8 cellular contexts compared by ENCODE assay signal in the genomic region with DNA sequence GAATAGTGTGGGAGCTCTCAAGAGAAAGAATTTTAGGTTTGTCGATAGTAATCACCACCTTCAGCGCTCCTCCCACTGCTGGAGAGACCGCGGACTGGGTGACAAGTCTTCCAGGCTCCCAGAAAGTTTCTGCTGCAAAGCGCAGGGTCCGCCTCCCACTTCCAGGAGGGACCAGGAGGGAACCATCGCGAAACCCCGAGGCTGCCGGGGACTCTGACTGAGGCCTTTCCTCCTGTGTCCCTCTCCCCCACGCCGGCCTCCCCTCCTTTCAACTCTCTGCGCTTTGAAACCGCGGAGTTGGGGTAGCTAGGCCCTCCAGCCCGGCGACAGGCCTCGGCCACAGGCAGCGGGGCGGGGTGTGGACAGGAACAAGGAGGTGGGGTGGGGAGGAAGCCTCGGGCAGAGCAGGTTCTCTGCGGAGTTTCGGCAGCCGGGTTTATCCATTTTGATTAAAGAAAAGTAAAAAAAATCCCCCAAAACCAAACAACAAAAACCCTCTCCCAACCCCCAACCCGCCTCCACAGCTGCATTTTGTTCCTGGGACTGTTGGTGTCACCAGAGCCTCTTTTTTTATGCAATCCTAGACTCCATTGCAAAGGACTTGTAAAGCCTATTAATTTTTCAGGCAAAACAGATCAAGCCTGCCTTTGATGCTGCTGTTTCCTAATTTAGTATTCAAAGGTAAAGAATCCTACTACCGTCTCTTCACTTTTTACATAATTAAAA. TPM values are rescaled to one million over a fixed set of nuclear protein-coding genes. Genes with fewer than 3 reads are reported as not detected.
DNase-seq lines count a peak whose midpoint lies in the region; ATAC-seq and TF ChIP-seq lines count a peak whose summit lies in the region.

No MANE protein-coding gene starts in this region.

- no peaks in the 10 kb centered on the region for H3K27me3 Mint-ChIP-seq in H9 (ENCODE audit: low read depth)
- no peaks in the 10 kb centered on the region for H3K27me3 Mint-ChIP-seq in activated CD8-positive, alpha-beta T cell treated with anti-CD3 and anti-CD28 coated beads for 36 hours

- no CpG with 5 or more reads among the region's 26 CpGs for WGBS in H9 (ENCODE audit: extremely low coverage, insufficient read length, low lambda C conversion rate)

- no peak overlapping the region for H2BK120ac ChIP-seq in H9 (ENCODE audit: low read depth, low read length, poor library complexity, severe bottlenecking)

- H4K20me1 ChIP-seq in H9 (ENCODE audit: control insufficient read depth, insufficient read depth, insufficient read length): no peaks in the 10 kb centered on the region

- H3K23ac ChIP-seq in H9 (ENCODE audit: insufficient read length, low read depth, low read length): no peak overlapping the region

- no peak overlapping the region for H2AFZ ChIP-seq in H9 (ENCODE audit: low read length)

- no peaks in the 10 kb centered on the region for H3K36me3 ChIP-seq in effector memory CD4-positive, alpha-beta T cell (ENCODE audit: control insufficient read depth, insufficient read depth, low read length)

- no peaks in the 10 kb centered on the region for H3K79me1 ChIP-seq in H9 (ENCODE audit: insufficient read depth, low read depth, low read length, poor library complexity, severe bottlenecking)

- peaks cover 18% of the 10 kb centered on the region for H3K4me1 ChIP-seq in H9 (ENCODE audit: insufficient read depth, low read length)
- peaks cover 38% of the 10 kb centered on the region for H3K4me1 ChIP-seq in effector memory CD4-positive, alpha-beta T cell (ENCODE audit: control insufficient read depth, insufficient read depth, low read length, poor library complexity, severe bottlenecking)

- no peak overlapping the region for H4K5ac ChIP-seq in H9 (ENCODE audit: insufficient read length, low read depth, low read length)

- no peak overlapping the region for H2AK5ac ChIP-seq in H9 (ENCODE audit: insufficient read length, low read length)

- peak overlapping the region; percentile 79; the same call in 1 of the 2 replicates for H3K14ac ChIP-seq in H9 (ENCODE audit: insufficient read depth, low read length)

- no peaks in the 10 kb centered on the region for H3K27me3 ChIP-seq in H9 (ENCODE audit: insufficient read depth, low read length)
- H3K27me3 ChIP-seq in effector memory CD4-positive, alpha-beta T cell (replicated peaks; ENCODE audit: control insufficient read depth, insufficient read depth, low read length, poor library complexity, severe bottlenecking): no peaks in the 10 kb centered on the region

- peak overlapping the region; percentile 38 to 68 for H3K4me3 Mint-ChIP-seq in H9
- peak overlapping the region; percentile 67 for H3K4me3 Mint-ChIP-seq in activated CD8-positive, alpha-beta T cell treated with anti-CD3 and anti-CD28 coated beads for 36 hours

- peak overlapping the region; percentile 1 for H3K4me2 ChIP-seq in H9 (ENCODE audit: insufficient read depth, insufficient read length, low read length)

- H3K4ac ChIP-seq in H9 (ENCODE audit: low read depth, low read length): no peak overlapping the region; the same call in 1 of the 2 replicates

- H3K18ac ChIP-seq in H9 (ENCODE audit: insufficient read length, low read depth, low read length): peak overlapping the region; percentile 3

- no peak overlapping the region for H4K8ac ChIP-seq in H9 (replicated peaks; ENCODE audit: insufficient read length, low read depth, low read length)

- peak; percentile 65 for TF ChIP-seq CTCF in H9 (conservative IDR thresholded peaks at IDR 0.05)
- no peak for TF ChIP-seq CTCF in activated CD8-positive, alpha-beta T cell treated with anti-CD3 and anti-CD28 coated beads for 36 hours (IDR thresholded peaks at IDR 0.05)

- peak overlapping the region; percentile 38 for H3K4me3 ChIP-seq in effector memory CD4-positive, alpha-beta T cell (ENCODE audit: insufficient read depth, low read depth, low read length, poor library complexity, severe bottlenecking)

- H3K36me3 Mint-ChIP-seq in H9 (ENCODE audit: insufficient read depth in 1 of 3, low read depth in 3 of 3): no peaks in the 10 kb centered on the region
- H3K36me3 Mint-ChIP-seq in activated CD8-positive, alpha-beta T cell treated with anti-CD3 and anti-CD28 coated beads for 36 hours (ENCODE audit: low read depth): no peaks in the 10 kb centered on the region

- no peak overlapping the region for H4K91ac ChIP-seq in H9 (ENCODE audit: insufficient read length, low read depth, low read length)

- H2BK5ac ChIP-seq in H9 (ENCODE audit: insufficient read length, low read length): no peak overlapping the region

- H3K9me3 Mint-ChIP-seq in H9: no peaks in the 10 kb centered on the region
- no peaks in the 10 kb centered on the region for H3K9me3 Mint-ChIP-seq in activated CD8-positive, alpha-beta T cell treated with anti-CD3 and anti-CD28 coated beads for 36 hours

- POLR2A ChIA-PET in activated CD8-positive, alpha-beta T cell treated with anti-CD3 and anti-CD28 coated beads for 36 hours (lab: Charles Lee): interaction anchor here (0.6 kb wide), 1 partner anchor 706 kb away, joined by 3 read pairs; no protein-coding TSS in a partner anchor

- H2BK20ac ChIP-seq in H9 (ENCODE audit: low read depth, low read length, poor library complexity, severe bottlenecking): no peak overlapping the region

- no peak overlapping the region for H3K56ac ChIP-seq in H9 (ENCODE audit: insufficient read length, low read depth, low read length)

- H3K27ac ChIP-seq in H9 (ENCODE audit: insufficient read length, low read depth, low read length): peak overlapping the region; percentile 2
- peak overlapping the region; percentile 90 for H3K27ac ChIP-seq in effector memory CD4-positive, alpha-beta T cell (ENCODE audit: insufficient read depth, low read length, poor library complexity, severe bottlenecking)

- H2BK12ac ChIP-seq in H9 (ENCODE audit: insufficient read length, low read depth, low read length): no peak overlapping the region

- DNase-seq in DMS53 (lab: John Stamatoyannopoulos, UW) (peak; percentile 58), H9 (peak; percentile 81), NCI-H2171 (lab: John Stamatoyannopoulos, UW) (peak; percentile 89), medulla oblongata (ENCODE audit: extremely low spot score) (peak; percentile 85), SW 1271 (lab: John Stamatoyannopoulos, UW) (no peak)
- peak; percentile 76 for DNase-seq in activated CD8-positive, alpha-beta T cell treated with anti-CD3 and anti-CD28 coated beads for 36 hours
- peak; percentile 25 to 42 (median 38) for DNase-seq in effector memory CD4-positive, alpha-beta T cell
- DNase-seq in stimulated activated CD8-positive, alpha-beta memory T cell treated with anti-CD3 and anti-CD28 coated beads, Interleukin-12 subunit alpha, Interleukin-12 subunit beta, amount 100 ng/mL, for 1 hour (ENCODE audit: low read depth): peak; percentile 15

- H3K9me3 ChIP-seq in H9 (ENCODE audit: control insufficient read depth, low read depth, low read length): no peaks in the 10 kb centered on the region
- no peaks in the 10 kb centered on the region for H3K9me3 ChIP-seq in effector memory CD4-positive, alpha-beta T cell (ENCODE audit: control insufficient read depth, low read length)

- H2BK15ac ChIP-seq in H9 (ENCODE audit: low read depth, low read length): no peak overlapping the region

- no peak overlapping the region for H3T11ph ChIP-seq in H9 (ENCODE audit: low read length)

- H3K79me2 ChIP-seq in H9 (ENCODE audit: insufficient read depth, low read length): no peaks in the 10 kb centered on the region

- CTCF ChIA-PET in activated CD8-positive, alpha-beta T cell treated with anti-CD3 and anti-CD28 coated beads for 36 hours (lab: Charles Lee): interaction anchor here (0.6 to 5.6 kb wide), 7 partner anchors 13 to 852 kb away, joined by 3 to 60 read pairs (median 5); no protein-coding TSS in a partner anchor

- H3K27ac Mint-ChIP-seq in H9: peak overlapping the region; percentile 66 to 98 (median 95)
- H3K27ac Mint-ChIP-seq in activated CD8-positive, alpha-beta T cell treated with anti-CD3 and anti-CD28 coated beads for 36 hours: peak overlapping the region; percentile 58

- ATAC-seq in activated CD8-positive, alpha-beta T cell treated with anti-CD3 and anti-CD28 coated beads for 36 hours: peak; percentile 43

- H3K23me2 ChIP-seq in H9 (ENCODE audit: insufficient read length, low read depth, low read length, poor library complexity, severe bottlenecking): no peaks in the 10 kb centered on the region

- intact Hi-C loops in activated CD8-positive, alpha-beta T cell treated with anti-CD3 and anti-CD28 coated beads for 36 hours (cut with micrococcal nuclease): loop anchor here (2.0 to 10.0 kb wide), 6 partner anchors 196 to 856 kb away; no protein-coding TSS in a partner anchor

- peaks cover 73% of the 10 kb centered on the region in 2 experiments for H3K4me1 Mint-ChIP-seq in H9
- H3K4me1 Mint-ChIP-seq in activated CD8-positive, alpha-beta T cell treated with anti-CD3 and anti-CD28 coated beads for 36 hours (ENCODE audit: low read depth): peaks cover 44% of the 10 kb centered on the region

- H3K9ac ChIP-seq in H9 (ENCODE audit: extremely low read depth, insufficient read length, low read length): no peak overlapping the region

RNA-seq across cellular contexts. Expression of gene CLYBL, which starts 51.9 kb away (rescaled TPM):
- 16.5 and 20.7 TPM in 2 replicates for total RNA-seq in H9 (2021)
- 1 to 10 TPM; 9.1 to 9.6 TPM for total RNA-seq in activated CD8-positive, alpha-beta T cell treated with anti-CD3 and anti-CD28 coated beads for 36 hours

Comparison
In these comparisons a context has a peak if more than half of its experiments do, and no peak if none do; other contexts are left out.
1. DNase-seq: peak in DMS53 (single experiment), H9 (single experiment), NCI-H2171 (single experiment), activated CD8-positive, alpha-beta T cell treated with anti-CD3 and anti-CD28 coated beads for 36 hours (single experiment), effector memory CD4-positive, alpha-beta T cell (3 of 3), medulla oblongata (single experiment) and stimulated activated CD8-positive, alpha-beta memory T cell treated with anti-CD3 and anti-CD28 coated beads, Interleukin-12 subunit alpha, Interleukin-12 subunit beta, amount 100 ng/mL, for 1 hour (single experiment); none in SW 1271 (0 of 2).